In genomic region chr4:67437974-67438713, GRCh38 we compare ENCODE assay signal across 10 cellular contexts.
DNase-seq lines count a peak whose midpoint lies in the region; ATAC-seq and TF ChIP-seq lines count a peak whose summit lies in the region.
"Had no signal": no experiment of that assay in that cellular context is flagged by ENCODE, and none has a peak within 500 bp of the region (broad histone marks: within the 10 kb centered on the region; RNA-seq: fewer than 3 reads in every experiment).

No MANE protein-coding gene starts in this region.

- peaks cover 11% of the 10 kb centered on the region for H3K9me3 Mint-ChIP-seq in activated T-cell treated with anti-CD3 and anti-CD28 coated beads, Interleukin-2, amount 50 U/mL, for 24 hours
- H3K9me3 Mint-ChIP-seq in activated T-helper 17 cell treated with anti-CD3 and anti-CD28 coated beads, Interleukin-2, amount 50 U/mL, for 72 hours, result peaks cover 3% of the 10 kb centered on the region
- peaks cover 9% of the 10 kb centered on the region for H3K9me3 Mint-ChIP-seq in stimulated activated effector memory CD8-positive, alpha-beta T cell treated with anti-CD3 and anti-CD28 coated beads, Interleukin-12 subunit alpha, Interleukin-12 subunit beta, amount 100 ng/mL, for 72 hours
- peaks cover 5% of the 10 kb centered on the region for H3K9me3 Mint-ChIP-seq in Calu3 (ENCODE audit: low read depth, unreplicated experiment)

- ATAC-seq in activated T-helper 17 cell treated with anti-CD3 and anti-CD28 coated beads, Interleukin-2, amount 50 U/mL, for 72 hours (replicated peaks), result no peak
- no peak for ATAC-seq in stimulated activated effector memory CD8-positive, alpha-beta T cell treated with anti-CD3 and anti-CD28 coated beads, Interleukin-12 subunit alpha, Interleukin-12 subunit beta, amount 100 ng/mL, for 72 hours
- ATAC-seq in HG02973 (IDR thresholded peaks at IDR 0.05; ENCODE audit: unreplicated experiment), result no peak
- no peak for ATAC-seq in HG03280 (IDR thresholded peaks at IDR 0.05; ENCODE audit: unreplicated experiment)

- H3K36me3 Mint-ChIP-seq in activated T-cell treated with anti-CD3 and anti-CD28 coated beads, Interleukin-2, amount 50 U/mL, for 24 hours (ENCODE audit: low read depth), result peaks cover 80% of the 10 kb centered on the region
- peaks cover 57% of the 10 kb centered on the region for H3K36me3 Mint-ChIP-seq in activated T-helper 17 cell treated with anti-CD3 and anti-CD28 coated beads, Interleukin-2, amount 50 U/mL, for 72 hours (ENCODE audit: low read depth)
- peaks cover 22% of the 10 kb centered on the region for H3K36me3 Mint-ChIP-seq in stimulated activated effector memory CD8-positive, alpha-beta T cell treated with anti-CD3 and anti-CD28 coated beads, Interleukin-12 subunit alpha, Interleukin-12 subunit beta, amount 100 ng/mL, for 72 hours
- no peaks in the 10 kb centered on the region for H3K36me3 Mint-ChIP-seq in Calu3 (ENCODE audit: insufficient read depth, unreplicated experiment)

- H3K4me1 Mint-ChIP-seq in activated T-cell treated with anti-CD3 and anti-CD28 coated beads, Interleukin-2, amount 50 U/mL, for 24 hours (ENCODE audit: low read depth), result peaks cover 9% of the 10 kb centered on the region
- peaks cover 4% of the 10 kb centered on the region for H3K4me1 Mint-ChIP-seq in activated T-helper 17 cell treated with anti-CD3 and anti-CD28 coated beads, Interleukin-2, amount 50 U/mL, for 72 hours
- H3K4me1 Mint-ChIP-seq in stimulated activated effector memory CD8-positive, alpha-beta T cell treated with anti-CD3 and anti-CD28 coated beads, Interleukin-12 subunit alpha, Interleukin-12 subunit beta, amount 100 ng/mL, for 72 hours, result no peaks in the 10 kb centered on the region
- peaks cover 9% of the 10 kb centered on the region for H3K4me1 Mint-ChIP-seq in Calu3 (ENCODE audit: low read depth, unreplicated experiment)

- CTCF ChIA-PET in Calu3 (lab: Charles Lee), result no interaction called here

- no peaks in the 10 kb centered on the region for H3K27me3 Mint-ChIP-seq in activated T-cell treated with anti-CD3 and anti-CD28 coated beads, Interleukin-2, amount 50 U/mL, for 24 hours
- H3K27me3 Mint-ChIP-seq in activated T-helper 17 cell treated with anti-CD3 and anti-CD28 coated beads, Interleukin-2, amount 50 U/mL, for 72 hours, result no peaks in the 10 kb centered on the region
- H3K27me3 Mint-ChIP-seq in Calu3 (ENCODE audit: unreplicated experiment), result no peaks in the 10 kb centered on the region

- TF ChIP-seq CTCF in Calu3 (IDR thresholded peaks at IDR 0.05; ENCODE audit: unreplicated experiment), result no peak

- intact Hi-C loops in Calu3 (cut with micrococcal nuclease; ENCODE audit: unreplicated experiment), result no loop called here

- peak overlapping the region; percentile 13 for H3K27ac Mint-ChIP-seq in activated T-cell treated with anti-CD3 and anti-CD28 coated beads, Interleukin-2, amount 50 U/mL, for 24 hours
- peak overlapping the region; percentile 7 for H3K27ac Mint-ChIP-seq in activated T-helper 17 cell treated with anti-CD3 and anti-CD28 coated beads, Interleukin-2, amount 50 U/mL, for 72 hours
- H3K27ac Mint-ChIP-seq in stimulated activated effector memory CD8-positive, alpha-beta T cell treated with anti-CD3 and anti-CD28 coated beads, Interleukin-12 subunit alpha, Interleukin-12 subunit beta, amount 100 ng/mL, for 72 hours, result peak overlapping the region; percentile 9
- H3K27ac Mint-ChIP-seq in Calu3 (ENCODE audit: unreplicated experiment), result no peak overlapping the region

- H3K4me3 Mint-ChIP-seq in activated T-cell treated with anti-CD3 and anti-CD28 coated beads, Interleukin-2, amount 50 U/mL, for 24 hours, result no peak overlapping the region
- H3K4me3 Mint-ChIP-seq in activated T-helper 17 cell treated with anti-CD3 and anti-CD28 coated beads, Interleukin-2, amount 50 U/mL, for 72 hours, result no peak overlapping the region
- H3K4me3 Mint-ChIP-seq in stimulated activated effector memory CD8-positive, alpha-beta T cell treated with anti-CD3 and anti-CD28 coated beads, Interleukin-12 subunit alpha, Interleukin-12 subunit beta, amount 100 ng/mL, for 72 hours, result no peak overlapping the region
- H3K4me3 Mint-ChIP-seq in Calu3 (ENCODE audit: low read depth, unreplicated experiment), result no peak overlapping the region

- no peak for DNase-seq in activated T-cell treated with anti-CD3 and anti-CD28 coated beads, Interleukin-2, amount 50 U/mL, for 24 hours
- no peak for DNase-seq in activated T-cell treated with anti-CD3 and anti-CD28 coated beads, Interleukin-2, amount 50 U/mL, for 1 hour
- DNase-seq in globus pallidus (ENCODE audit: low spot score) (peak; percentile 5), Calu3 (no peak)
- DNase-seq in stimulated activated effector memory CD8-positive, alpha-beta T cell treated with anti-CD3 and anti-CD28 coated beads, Interleukin-12 subunit alpha, Interleukin-12 subunit beta, amount 100 ng/mL, for 72 hours (ENCODE audit: low spot score in 2 of 2), result no peak
- DNase-seq: anterior cingulate cortex; stimulated activated CD8-positive, alpha-beta memory T cell treated with anti-CD3 and anti-CD28 coated beads, Interleukin-4, amount 100 ng/mL, for 48 hours had no signal

- BruUV-seq in Calu3 (replicated peaks; lab: Mats Ljungman, UMichigan), result no TSS peak
